In the genomic region with DNA sequence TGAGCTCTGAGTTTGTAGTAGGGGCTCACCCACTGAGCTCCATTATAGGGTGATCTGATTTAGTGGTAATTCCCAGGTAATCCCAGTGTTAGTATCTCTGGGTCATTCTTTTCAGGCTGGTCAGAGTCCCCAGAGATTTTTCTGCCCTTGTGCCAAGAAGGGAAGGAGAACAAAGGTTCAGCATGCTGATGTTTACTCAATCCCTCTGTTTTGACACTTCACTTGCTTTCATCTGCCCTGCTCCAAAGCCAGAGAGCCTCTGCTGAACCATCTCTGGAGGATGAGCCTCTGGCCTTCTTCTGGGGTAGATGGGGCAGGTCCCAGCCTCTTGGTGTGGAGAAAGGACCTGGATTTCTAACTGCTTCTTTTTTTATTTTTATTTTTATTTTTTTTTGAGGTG, we compare ENCODE assay signal across 1 cellular context.
TF ChIP-seq lines count a peak whose summit lies in the region.

No MANE protein-coding gene starts in this region.

TF ChIP-seq in H1, 55 proteins besides CTCF, POLR2A, EP300 and RAD21:
- TF ChIP-seq, protein P1, sequence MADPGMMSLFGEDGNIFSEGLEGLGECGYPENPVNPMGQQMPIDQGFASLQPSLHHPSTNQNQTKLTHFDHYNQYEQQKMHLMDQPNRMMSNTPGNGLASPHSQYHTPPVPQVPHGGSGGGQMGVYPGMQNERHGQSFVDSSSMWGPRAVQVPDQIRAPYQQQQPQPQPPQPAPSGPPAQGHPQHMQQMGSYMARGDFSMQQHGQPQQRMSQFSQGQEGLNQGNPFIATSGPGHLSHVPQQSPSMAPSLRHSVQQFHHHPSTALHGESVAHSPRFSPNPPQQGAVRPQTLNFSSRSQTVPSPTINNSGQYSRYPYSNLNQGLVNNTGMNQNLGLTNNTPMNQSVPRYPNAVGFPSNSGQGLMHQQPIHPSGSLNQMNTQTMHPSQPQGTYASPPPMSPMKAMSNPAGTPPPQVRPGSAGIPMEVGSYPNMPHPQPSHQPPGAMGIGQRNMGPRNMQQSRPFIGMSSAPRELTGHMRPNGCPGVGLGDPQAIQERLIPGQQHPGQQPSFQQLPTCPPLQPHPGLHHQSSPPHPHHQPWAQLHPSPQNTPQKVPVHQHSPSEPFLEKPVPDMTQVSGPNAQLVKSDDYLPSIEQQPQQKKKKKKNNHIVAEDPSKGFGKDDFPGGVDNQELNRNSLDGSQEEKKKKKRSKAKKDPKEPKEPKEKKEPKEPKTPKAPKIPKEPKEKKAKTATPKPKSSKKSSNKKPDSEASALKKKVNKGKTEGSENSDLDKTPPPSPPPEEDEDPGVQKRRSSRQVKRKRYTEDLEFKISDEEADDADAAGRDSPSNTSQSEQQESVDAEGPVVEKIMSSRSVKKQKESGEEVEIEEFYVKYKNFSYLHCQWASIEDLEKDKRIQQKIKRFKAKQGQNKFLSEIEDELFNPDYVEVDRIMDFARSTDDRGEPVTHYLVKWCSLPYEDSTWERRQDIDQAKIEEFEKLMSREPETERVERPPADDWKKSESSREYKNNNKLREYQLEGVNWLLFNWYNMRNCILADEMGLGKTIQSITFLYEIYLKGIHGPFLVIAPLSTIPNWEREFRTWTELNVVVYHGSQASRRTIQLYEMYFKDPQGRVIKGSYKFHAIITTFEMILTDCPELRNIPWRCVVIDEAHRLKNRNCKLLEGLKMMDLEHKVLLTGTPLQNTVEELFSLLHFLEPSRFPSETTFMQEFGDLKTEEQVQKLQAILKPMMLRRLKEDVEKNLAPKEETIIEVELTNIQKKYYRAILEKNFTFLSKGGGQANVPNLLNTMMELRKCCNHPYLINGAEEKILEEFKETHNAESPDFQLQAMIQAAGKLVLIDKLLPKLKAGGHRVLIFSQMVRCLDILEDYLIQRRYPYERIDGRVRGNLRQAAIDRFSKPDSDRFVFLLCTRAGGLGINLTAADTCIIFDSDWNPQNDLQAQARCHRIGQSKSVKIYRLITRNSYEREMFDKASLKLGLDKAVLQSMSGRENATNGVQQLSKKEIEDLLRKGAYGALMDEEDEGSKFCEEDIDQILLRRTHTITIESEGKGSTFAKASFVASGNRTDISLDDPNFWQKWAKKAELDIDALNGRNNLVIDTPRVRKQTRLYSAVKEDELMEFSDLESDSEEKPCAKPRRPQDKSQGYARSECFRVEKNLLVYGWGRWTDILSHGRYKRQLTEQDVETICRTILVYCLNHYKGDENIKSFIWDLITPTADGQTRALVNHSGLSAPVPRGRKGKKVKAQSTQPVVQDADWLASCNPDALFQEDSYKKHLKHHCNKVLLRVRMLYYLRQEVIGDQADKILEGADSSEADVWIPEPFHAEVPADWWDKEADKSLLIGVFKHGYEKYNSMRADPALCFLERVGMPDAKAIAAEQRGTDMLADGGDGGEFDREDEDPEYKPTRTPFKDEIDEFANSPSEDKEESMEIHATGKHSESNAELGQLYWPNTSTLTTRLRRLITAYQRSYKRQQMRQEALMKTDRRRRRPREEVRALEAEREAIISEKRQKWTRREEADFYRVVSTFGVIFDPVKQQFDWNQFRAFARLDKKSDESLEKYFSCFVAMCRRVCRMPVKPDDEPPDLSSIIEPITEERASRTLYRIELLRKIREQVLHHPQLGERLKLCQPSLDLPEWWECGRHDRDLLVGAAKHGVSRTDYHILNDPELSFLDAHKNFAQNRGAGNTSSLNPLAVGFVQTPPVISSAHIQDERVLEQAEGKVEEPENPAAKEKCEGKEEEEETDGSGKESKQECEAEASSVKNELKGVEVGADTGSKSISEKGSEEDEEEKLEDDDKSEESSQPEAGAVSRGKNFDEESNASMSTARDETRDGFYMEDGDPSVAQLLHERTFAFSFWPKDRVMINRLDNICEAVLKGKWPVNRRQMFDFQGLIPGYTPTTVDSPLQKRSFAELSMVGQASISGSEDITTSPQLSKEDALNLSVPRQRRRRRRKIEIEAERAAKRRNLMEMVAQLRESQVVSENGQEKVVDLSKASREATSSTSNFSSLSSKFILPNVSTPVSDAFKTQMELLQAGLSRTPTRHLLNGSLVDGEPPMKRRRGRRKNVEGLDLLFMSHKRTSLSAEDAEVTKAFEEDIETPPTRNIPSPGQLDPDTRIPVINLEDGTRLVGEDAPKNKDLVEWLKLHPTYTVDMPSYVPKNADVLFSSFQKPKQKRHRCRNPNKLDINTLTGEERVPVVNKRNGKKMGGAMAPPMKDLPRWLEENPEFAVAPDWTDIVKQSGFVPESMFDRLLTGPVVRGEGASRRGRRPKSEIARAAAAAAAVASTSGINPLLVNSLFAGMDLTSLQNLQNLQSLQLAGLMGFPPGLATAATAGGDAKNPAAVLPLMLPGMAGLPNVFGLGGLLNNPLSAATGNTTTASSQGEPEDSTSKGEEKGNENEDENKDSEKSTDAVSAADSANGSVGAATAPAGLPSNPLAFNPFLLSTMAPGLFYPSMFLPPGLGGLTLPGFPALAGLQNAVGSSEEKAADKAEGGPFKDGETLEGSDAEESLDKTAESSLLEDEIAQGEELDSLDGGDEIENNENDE (IDR thresholded peaks at IDR 0.05; ENCODE audit: insufficient replicate concordance, low read length): no peak
- no peak for TF ChIP-seq KDM5A (IDR thresholded peaks at IDR 0.05; ENCODE audit: low read length)
- no peak for TF ChIP-seq BACH1 (IDR thresholded peaks at IDR 0.05; ENCODE audit: low read length)
- no peak for TF ChIP-seq ASH2L (IDR thresholded peaks at IDR 0.05; ENCODE audit: low read length)
- no peak for TF ChIP-seq JUND (IDR thresholded peaks at IDR 0.05; ENCODE audit: low read length)
- TF ChIP-seq CBX8 (IDR thresholded peaks at IDR 0.05; ENCODE audit: borderline replicate concordance, low read depth, low read length): no peak
- no peak for TF ChIP-seq TAF7 (optimal IDR thresholded peaks at IDR 0.05; ENCODE audit: borderline replicate concordance, low read depth, low read length)
- no peak for TF ChIP-seq SAP30 (IDR thresholded peaks at IDR 0.05; ENCODE audit: insufficient read depth, insufficient replicate concordance, low read length)
- TF ChIP-seq NRF1 (IDR thresholded peaks at IDR 0.05; ENCODE audit: low read depth, low read length): no peak
- TF ChIP-seq SIX5 (IDR thresholded peaks at IDR 0.05; ENCODE audit: low read depth, low read length): no peak
- TF ChIP-seq SIRT6 (IDR thresholded peaks at IDR 0.05; ENCODE audit: low read length): no peak
- no peak for TF ChIP-seq CEBPB (IDR thresholded peaks at IDR 0.05; ENCODE audit: low read depth, low read length)
- TF ChIP-seq CBX5 (IDR thresholded peaks at IDR 0.05; ENCODE audit: low read depth, low read length): no peak
- TF ChIP-seq GABPA (IDR thresholded peaks at IDR 0.05; ENCODE audit: borderline replicate concordance, insufficient read depth, low read length): no peak
- no peak for TF ChIP-seq HDAC6 (IDR thresholded peaks at IDR 0.05; ENCODE audit: low read depth, low read length)
